In the genomic region with DNA sequence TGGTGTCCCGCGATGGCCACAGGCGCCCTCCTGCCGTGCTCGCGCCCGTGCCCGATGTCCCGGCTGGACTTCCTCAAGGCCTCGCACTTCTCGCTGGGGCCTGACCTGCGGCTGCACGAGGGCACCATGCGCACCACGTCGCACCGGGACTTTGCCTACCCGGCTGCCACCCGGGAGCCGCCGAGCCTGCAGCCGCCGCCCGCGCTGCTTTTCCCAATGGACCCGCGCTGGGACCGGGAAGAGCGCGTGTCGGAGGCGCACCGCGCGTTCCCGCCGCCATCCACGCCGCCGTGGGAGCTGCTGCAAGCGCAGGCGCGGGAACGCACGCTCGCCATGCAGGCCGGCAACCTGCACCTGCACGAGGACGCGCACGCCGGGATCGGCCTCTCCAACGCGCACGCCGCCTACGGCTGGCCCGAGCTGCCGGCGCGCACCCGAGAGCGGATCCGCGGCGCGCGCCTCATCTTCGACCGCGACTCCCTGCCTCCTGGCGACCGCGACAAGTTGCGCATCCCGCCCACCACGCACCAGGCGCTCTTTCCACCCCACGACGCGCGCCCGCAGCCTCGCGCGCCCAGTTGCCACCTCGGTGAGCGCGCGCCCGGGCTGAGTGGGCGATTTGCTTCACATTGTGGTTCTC, we compare ENCODE assay signal across 1 cellular context.
A peak's percentile ranks its signal among the peaks of the same experiment; 100 is the strongest.
TF ChIP-seq lines count a peak whose summit lies in the region.

No MANE protein-coding gene starts in this region.

TF ChIP-seq in HepG2, 621 proteins besides CTCF, POLR2A, EP300 and RAD21 (continued from another document and continues in another):
- TF ChIP-seq, protein P1, sequence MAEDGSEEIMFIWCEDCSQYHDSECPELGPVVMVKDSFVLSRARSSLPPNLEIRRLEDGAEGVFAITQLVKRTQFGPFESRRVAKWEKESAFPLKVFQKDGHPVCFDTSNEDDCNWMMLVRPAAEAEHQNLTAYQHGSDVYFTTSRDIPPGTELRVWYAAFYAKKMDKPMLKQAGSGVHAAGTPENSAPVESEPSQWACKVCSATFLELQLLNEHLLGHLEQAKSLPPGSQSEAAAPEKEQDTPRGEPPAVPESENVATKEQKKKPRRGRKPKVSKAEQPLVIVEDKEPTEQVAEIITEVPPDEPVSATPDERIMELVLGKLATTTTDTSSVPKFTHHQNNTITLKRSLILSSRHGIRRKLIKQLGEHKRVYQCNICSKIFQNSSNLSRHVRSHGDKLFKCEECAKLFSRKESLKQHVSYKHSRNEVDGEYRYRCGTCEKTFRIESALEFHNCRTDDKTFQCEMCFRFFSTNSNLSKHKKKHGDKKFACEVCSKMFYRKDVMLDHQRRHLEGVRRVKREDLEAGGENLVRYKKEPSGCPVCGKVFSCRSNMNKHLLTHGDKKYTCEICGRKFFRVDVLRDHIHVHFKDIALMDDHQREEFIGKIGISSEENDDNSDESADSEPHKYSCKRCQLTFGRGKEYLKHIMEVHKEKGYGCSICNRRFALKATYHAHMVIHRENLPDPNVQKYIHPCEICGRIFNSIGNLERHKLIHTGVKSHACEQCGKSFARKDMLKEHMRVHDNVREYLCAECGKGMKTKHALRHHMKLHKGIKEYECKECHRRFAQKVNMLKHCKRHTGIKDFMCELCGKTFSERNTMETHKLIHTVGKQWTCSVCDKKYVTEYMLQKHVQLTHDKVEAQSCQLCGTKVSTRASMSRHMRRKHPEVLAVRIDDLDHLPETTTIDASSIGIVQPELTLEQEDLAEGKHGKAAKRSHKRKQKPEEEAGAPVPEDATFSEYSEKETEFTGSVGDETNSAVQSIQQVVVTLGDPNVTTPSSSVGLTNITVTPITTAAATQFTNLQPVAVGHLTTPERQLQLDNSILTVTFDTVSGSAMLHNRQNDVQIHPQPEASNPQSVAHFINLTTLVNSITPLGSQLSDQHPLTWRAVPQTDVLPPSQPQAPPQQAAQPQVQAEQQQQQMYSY (CRISPR knock-in tag; IDR thresholded peaks at IDR 0.05), result 0 out of 2 replicates have a peak, but pooled peaks have one; percentile 29
- TF ChIP-seq ZNF841 (CRISPR knock-in tag; IDR thresholded peaks at IDR 0.05; ENCODE audit: borderline replicate concordance) (peak; percentile 77; the same call in 1 of the 2 replicates), MIXL1 (CRISPR knock-in tag; IDR thresholded peaks at IDR 0.05) (no peak), RFXAP (CRISPR knock-in tag; IDR thresholded peaks at IDR 0.05; ENCODE audit: borderline replicate concordance) (no peak), SCMH1 (CRISPR knock-in tag; IDR thresholded peaks at IDR 0.05; ENCODE audit: borderline replicate concordance) (no peak), ZNF232 (CRISPR knock-in tag; IDR thresholded peaks at IDR 0.05; ENCODE audit: borderline replicate concordance) (0 out of 2 replicates have a peak, but pooled peaks have one; percentile 47), FLYWCH1 (CRISPR knock-in tag; IDR thresholded peaks at IDR 0.05) (no peak), EHMT2 (IDR thresholded peaks at IDR 0.05; ENCODE audit: borderline replicate concordance, low read depth, low read length) (no peak), XRCC5 (optimal IDR thresholded peaks at IDR 0.05; ENCODE audit: low read length) (no peak), YY1 (IDR thresholded peaks at IDR 0.05; ENCODE audit: insufficient read depth, insufficient replicate concordance, low read depth, low read length) (no peak), NFIB (CRISPR knock-in tag; IDR thresholded peaks at IDR 0.05; ENCODE audit: borderline replicate concordance) (no peak), ZNF30 (CRISPR knock-in tag; IDR thresholded peaks at IDR 0.05) (peak; percentile 60; the same call in 1 of the 2 replicates), CBFB (CRISPR knock-in tag; IDR thresholded peaks at IDR 0.05) (no peak; the same call in 1 of the 2 replicates), ZNF235 (CRISPR knock-in tag; IDR thresholded peaks at IDR 0.05; ENCODE audit: borderline replicate concordance) (no peak), MTF2 (CRISPR knock-in tag; IDR thresholded peaks at IDR 0.05; ENCODE audit: borderline replicate concordance) (no peak), HOXA3 (CRISPR knock-in tag; IDR thresholded peaks at IDR 0.05) (peak; percentile 60), CCDC6 (CRISPR knock-in tag; IDR thresholded peaks at IDR 0.05) (no peak), IKZF4 (CRISPR knock-in tag; IDR thresholded peaks at IDR 0.05; ENCODE audit: borderline replicate concordance, low read depth, not compliant biosample characterization) (peak; percentile 74), JUNB (CRISPR knock-in tag; IDR thresholded peaks at IDR 0.05; ENCODE audit: borderline replicate concordance) (no peak), ZNF570 (CRISPR knock-in tag; IDR thresholded peaks at IDR 0.05; ENCODE audit: borderline replicate concordance) (0 out of 2 replicates have a peak, but pooled peaks have one; percentile 42), REPIN1 (CRISPR knock-in tag; IDR thresholded peaks at IDR 0.05; ENCODE audit: borderline replicate concordance, low read depth) (peak; percentile 41; the same call in 1 of the 2 replicates), ZNF557 (CRISPR knock-in tag; IDR thresholded peaks at IDR 0.05) (no peak), MAF1 (CRISPR knock-in tag; IDR thresholded peaks at IDR 0.05; ENCODE audit: borderline replicate concordance) (no peak), PCBP1 (IDR thresholded peaks at IDR 0.05; ENCODE audit: borderline replicate concordance, low read depth, low read length) (no peak), FOSL2 (CRISPR knock-in tag; IDR thresholded peaks at IDR 0.05) (0 out of 2 replicates have a peak, but pooled peaks have one; percentile 4)
- TF ChIP-seq, protein P2, sequence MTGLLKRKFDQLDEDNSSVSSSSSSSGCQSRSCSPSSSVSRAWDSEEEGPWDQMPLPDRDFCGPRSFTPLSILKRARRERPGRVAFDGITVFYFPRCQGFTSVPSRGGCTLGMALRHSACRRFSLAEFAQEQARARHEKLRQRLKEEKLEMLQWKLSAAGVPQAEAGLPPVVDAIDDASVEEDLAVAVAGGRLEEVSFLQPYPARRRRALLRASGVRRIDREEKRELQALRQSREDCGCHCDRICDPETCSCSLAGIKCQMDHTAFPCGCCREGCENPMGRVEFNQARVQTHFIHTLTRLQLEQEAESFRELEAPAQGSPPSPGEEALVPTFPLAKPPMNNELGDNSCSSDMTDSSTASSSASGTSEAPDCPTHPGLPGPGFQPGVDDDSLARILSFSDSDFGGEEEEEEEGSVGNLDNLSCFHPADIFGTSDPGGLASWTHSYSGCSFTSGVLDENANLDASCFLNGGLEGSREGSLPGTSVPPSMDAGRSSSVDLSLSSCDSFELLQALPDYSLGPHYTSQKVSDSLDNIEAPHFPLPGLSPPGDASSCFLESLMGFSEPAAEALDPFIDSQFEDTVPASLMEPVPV (CRISPR knock-in tag; IDR thresholded peaks at IDR 0.05), result no peak; the same call in 1 of the 2 replicates
- TF ChIP-seq, protein P3, sequence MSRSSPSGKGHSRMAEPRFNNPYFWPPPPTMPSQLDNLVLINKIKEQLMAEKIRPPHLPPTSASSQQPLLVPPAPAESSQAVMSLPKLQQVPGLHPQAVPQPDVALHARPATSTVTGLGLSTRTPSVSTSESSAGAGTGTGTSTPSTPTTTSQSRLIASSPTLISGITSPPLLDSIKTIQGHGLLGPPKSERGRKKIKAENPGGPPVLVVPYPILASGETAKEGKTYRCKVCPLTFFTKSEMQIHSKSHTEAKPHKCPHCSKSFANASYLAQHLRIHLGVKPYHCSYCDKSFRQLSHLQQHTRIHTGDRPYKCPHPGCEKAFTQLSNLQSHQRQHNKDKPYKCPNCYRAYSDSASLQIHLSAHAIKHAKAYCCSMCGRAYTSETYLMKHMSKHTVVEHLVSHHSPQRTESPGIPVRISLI (CRISPR knock-in tag; IDR thresholded peaks at IDR 0.05; ENCODE audit: borderline replicate concordance), result 0 out of 2 replicates have a peak, but pooled peaks have one; percentile 31
- TF ChIP-seq, protein P4, sequence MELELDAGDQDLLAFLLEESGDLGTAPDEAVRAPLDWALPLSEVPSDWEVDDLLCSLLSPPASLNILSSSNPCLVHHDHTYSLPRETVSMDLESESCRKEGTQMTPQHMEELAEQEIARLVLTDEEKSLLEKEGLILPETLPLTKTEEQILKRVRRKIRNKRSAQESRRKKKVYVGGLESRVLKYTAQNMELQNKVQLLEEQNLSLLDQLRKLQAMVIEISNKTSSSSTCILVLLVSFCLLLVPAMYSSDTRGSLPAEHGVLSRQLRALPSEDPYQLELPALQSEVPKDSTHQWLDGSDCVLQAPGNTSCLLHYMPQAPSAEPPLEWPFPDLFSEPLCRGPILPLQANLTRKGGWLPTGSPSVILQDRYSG (CRISPR knock-in tag; IDR thresholded peaks at IDR 0.05), result peak; percentile 69; the same call in 1 of the 2 replicates
- TF ChIP-seq, protein P5, sequence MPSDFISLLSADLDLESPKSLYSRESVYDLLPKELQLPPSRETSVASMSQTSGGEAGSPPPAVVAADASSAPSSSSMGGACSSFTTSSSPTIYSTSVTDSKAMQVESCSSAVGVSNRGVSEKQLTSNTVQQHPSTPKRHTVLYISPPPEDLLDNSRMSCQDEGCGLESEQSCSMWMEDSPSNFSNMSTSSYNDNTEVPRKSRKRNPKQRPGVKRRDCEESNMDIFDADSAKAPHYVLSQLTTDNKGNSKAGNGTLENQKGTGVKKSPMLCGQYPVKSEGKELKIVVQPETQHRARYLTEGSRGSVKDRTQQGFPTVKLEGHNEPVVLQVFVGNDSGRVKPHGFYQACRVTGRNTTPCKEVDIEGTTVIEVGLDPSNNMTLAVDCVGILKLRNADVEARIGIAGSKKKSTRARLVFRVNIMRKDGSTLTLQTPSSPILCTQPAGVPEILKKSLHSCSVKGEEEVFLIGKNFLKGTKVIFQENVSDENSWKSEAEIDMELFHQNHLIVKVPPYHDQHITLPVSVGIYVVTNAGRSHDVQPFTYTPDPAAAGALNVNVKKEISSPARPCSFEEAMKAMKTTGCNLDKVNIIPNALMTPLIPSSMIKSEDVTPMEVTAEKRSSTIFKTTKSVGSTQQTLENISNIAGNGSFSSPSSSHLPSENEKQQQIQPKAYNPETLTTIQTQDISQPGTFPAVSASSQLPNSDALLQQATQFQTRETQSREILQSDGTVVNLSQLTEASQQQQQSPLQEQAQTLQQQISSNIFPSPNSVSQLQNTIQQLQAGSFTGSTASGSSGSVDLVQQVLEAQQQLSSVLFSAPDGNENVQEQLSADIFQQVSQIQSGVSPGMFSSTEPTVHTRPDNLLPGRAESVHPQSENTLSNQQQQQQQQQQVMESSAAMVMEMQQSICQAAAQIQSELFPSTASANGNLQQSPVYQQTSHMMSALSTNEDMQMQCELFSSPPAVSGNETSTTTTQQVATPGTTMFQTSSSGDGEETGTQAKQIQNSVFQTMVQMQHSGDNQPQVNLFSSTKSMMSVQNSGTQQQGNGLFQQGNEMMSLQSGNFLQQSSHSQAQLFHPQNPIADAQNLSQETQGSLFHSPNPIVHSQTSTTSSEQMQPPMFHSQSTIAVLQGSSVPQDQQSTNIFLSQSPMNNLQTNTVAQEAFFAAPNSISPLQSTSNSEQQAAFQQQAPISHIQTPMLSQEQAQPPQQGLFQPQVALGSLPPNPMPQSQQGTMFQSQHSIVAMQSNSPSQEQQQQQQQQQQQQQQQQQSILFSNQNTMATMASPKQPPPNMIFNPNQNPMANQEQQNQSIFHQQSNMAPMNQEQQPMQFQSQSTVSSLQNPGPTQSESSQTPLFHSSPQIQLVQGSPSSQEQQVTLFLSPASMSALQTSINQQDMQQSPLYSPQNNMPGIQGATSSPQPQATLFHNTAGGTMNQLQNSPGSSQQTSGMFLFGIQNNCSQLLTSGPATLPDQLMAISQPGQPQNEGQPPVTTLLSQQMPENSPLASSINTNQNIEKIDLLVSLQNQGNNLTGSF (CRISPR knock-in tag; IDR thresholded peaks at IDR 0.05), result peak; percentile 54; the same call in 1 of the 2 replicates
- TF ChIP-seq, protein P6, sequence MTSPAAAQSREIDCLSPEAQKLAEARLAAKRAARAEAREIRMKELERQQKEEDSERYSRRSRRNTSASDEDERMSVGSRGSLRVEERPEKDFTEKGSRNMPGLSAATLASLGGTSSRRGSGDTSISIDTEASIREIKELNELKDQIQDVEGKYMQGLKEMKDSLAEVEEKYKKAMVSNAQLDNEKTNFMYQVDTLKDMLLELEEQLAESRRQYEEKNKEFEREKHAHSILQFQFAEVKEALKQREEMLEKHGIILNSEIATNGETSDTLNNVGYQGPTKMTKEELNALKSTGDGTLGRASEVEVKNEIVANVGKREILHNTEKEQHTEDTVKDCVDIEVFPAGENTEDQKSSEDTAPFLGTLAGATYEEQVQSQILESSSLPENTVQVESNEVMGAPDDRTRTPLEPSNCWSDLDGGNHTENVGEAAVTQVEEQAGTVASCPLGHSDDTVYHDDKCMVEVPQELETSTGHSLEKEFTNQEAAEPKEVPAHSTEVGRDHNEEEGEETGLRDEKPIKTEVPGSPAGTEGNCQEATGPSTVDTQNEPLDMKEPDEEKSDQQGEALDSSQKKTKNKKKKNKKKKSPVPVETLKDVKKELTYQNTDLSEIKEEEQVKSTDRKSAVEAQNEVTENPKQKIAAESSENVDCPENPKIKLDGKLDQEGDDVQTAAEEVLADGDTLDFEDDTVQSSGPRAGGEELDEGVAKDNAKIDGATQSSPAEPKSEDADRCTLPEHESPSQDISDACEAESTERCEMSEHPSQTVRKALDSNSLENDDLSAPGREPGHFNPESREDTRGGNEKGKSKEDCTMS (CRISPR knock-in tag; conservative IDR thresholded peaks at IDR 0.05), result no peak
- TF ChIP-seq, protein P7, sequence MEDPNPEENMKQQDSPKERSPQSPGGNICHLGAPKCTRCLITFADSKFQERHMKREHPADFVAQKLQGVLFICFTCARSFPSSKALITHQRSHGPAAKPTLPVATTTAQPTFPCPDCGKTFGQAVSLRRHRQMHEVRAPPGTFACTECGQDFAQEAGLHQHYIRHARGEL (CRISPR knock-in tag; IDR thresholded peaks at IDR 0.05), result peak; percentile 56; the same call in 1 of the 2 replicates
- TF ChIP-seq, protein P8, sequence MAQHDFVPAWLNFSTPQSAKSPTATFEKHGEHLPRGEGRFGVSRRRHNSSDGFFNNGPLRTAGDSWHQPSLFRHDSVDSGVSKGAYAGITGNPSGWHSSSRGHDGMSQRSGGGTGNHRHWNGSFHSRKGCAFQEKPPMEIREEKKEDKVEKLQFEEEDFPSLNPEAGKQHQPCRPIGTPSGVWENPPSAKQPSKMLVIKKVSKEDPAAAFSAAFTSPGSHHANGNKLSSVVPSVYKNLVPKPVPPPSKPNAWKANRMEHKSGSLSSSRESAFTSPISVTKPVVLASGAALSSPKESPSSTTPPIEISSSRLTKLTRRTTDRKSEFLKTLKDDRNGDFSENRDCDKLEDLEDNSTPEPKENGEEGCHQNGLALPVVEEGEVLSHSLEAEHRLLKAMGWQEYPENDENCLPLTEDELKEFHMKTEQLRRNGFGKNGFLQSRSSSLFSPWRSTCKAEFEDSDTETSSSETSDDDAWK (CRISPR knock-in tag; IDR thresholded peaks at IDR 0.05), result no peak
- TF ChIP-seq, protein P9, sequence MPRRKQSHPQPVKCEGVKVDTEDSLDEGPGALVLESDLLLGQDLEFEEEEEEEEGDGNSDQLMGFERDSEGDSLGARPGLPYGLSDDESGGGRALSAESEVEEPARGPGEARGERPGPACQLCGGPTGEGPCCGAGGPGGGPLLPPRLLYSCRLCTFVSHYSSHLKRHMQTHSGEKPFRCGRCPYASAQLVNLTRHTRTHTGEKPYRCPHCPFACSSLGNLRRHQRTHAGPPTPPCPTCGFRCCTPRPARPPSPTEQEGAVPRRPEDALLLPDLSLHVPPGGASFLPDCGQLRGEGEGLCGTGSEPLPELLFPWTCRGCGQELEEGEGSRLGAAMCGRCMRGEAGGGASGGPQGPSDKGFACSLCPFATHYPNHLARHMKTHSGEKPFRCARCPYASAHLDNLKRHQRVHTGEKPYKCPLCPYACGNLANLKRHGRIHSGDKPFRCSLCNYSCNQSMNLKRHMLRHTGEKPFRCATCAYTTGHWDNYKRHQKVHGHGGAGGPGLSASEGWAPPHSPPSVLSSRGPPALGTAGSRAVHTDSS (CRISPR knock-in tag; conservative IDR thresholded peaks at IDR 0.05), result no peak
